In the genomic region with DNA sequence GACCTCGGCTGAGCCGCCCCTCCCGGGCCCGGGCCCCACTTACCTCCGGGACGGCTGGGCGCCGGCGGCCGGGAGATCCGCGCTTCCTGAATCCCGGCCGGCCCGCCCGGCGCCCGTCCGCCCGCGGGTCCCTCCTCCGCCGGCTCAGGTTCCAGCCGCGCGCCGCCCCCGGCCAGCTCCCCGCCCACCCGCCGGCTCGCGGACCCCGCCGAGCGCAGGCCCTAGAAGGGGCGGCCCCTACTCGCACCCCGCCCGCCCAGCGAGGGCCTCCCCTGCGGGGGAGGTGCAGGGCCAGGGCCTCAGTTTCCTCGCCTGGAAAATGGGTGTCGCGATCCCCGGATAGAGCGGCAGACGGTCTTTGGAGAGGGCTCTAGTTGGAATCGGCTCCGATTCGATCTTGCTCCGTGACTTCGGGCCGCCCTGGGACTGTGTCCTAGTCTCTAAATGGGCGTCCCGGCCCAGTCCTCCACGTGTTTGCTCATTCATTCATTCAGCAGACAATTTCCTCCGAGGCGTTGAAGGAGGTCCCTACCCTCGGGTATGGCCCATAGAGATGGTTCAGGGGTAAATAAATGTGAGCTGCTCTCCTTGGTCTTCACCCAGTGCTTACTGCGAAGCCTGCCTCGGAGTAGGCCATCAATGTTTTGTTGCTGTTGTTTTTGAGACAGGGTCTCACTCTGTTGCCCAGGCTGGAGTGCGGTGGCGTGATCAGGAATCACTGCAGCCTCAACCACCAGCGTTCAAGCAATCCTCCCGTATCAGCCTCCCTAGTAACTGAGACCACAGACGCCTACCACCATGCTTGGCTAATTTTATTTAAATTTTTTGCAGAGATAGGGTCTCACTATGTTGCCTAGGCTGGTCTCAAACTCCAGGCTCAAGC, we compare ENCODE assay signal across 9 cellular contexts. TPM values are rescaled to one million over a fixed set of nuclear protein-coding genes. Genes with fewer than 3 reads are reported as not detected.
DNase-seq lines count a peak whose midpoint lies in the region; ATAC-seq and TF ChIP-seq lines count a peak whose summit lies in the region.
"Had no signal": no experiment of that assay in that cellular context is flagged by ENCODE, and none has a peak within 500 bp of the region (broad histone marks: within the 10 kb centered on the region; RNA-seq: fewer than 3 reads in every experiment).

A gene (minus strand): TSS at position 92 of the 883 bp plus-strand sequence. CDS start 18,602 bp downstream, outside the sequence.

- no peak within 1 kb of the TSS for H3K9ac ChIP-seq in skeletal muscle tissue (ENCODE audit: low read depth in 1 of 3, low read length in 3 of 3)

- H3K9me3 ChIP-seq in HAP-1 = no peaks in the 10 kb centered on the region
- H3K9me3 ChIP-seq in iPS-18c (ENCODE audit: control insufficient read depth, insufficient read depth, low read length) = no peaks in the 10 kb centered on the region
- H3K9me3 ChIP-seq in skeletal muscle tissue (ENCODE audit: control insufficient read depth in 3 of 3, low read length in 3 of 3) = no peaks in the 10 kb centered on the region

- peaks cover 57% of the 10 kb centered on the region for H3K27me3 Mint-ChIP-seq in brain
- peaks cover 13% of the 10 kb centered on the region for H3K27me3 Mint-ChIP-seq in activated naive CD4-positive, alpha-beta T cell treated with anti-CD3 and anti-CD28 coated beads for 36 hours (ENCODE audit: low read depth)

- no peak within 1 kb of the TSS for H3K27ac ChIP-seq in skeletal muscle tissue (ENCODE audit: low read depth, low read length)
- H3K27ac ChIP-seq: VCaP had no signal

- peak within 1 kb of the TSS in 4 of 5 experiments; percentile 43 to 82 (median 65) for H3K4me3 Mint-ChIP-seq in brain
- no peak within 1 kb of the TSS for H3K4me3 Mint-ChIP-seq in activated naive CD4-positive, alpha-beta T cell treated with anti-CD3 and anti-CD28 coated beads for 36 hours

- H3K4me1 Mint-ChIP-seq in brain = peaks cover 4% of the 10 kb centered on the region
- H3K4me1 Mint-ChIP-seq in activated naive CD4-positive, alpha-beta T cell treated with anti-CD3 and anti-CD28 coated beads for 36 hours (ENCODE audit: low read depth) = peaks cover 4% of the 10 kb centered on the region

- TF ChIP-seq CTCF in brain (conservative IDR thresholded peaks at IDR 0.05) = no peak

- H3K4me3 ChIP-seq in HAP-1 = peak within 1 kb of the TSS; percentile 64
- peak within 1 kb of the TSS; percentile 60 for H3K4me3 ChIP-seq in iPS-18c (ENCODE audit: insufficient read depth, low read depth, low read length)
- peak within 1 kb of the TSS in 2 of 3 donors; percentile 14 to 38 for H3K4me3 ChIP-seq in skeletal muscle tissue (ENCODE audit: low read length in 3 of 3)

- H3K4me1 ChIP-seq in HAP-1 (0 out of 2 replicates have a peak, but pooled peaks cover 2% of the 10 kb centered on the region), skeletal muscle tissue (ENCODE audit: control insufficient read depth in 3 of 3, insufficient read depth in 3 of 3, low read length in 3 of 3) (no peaks in the 10 kb centered on the region)

- intact Hi-C loops in activated naive CD4-positive, alpha-beta T cell treated with anti-CD3 and anti-CD28 coated beads for 36 hours (cut with micrococcal nuclease) = no loop called here

- ATAC-seq in GM19463 (IDR thresholded peaks at IDR 0.05; ENCODE audit: unreplicated experiment) (no peak), GM21381 (IDR thresholded peaks at IDR 0.05; ENCODE audit: unreplicated experiment) (no peak)

- H3K27me3 ChIP-seq in HAP-1 (ENCODE audit: low read depth) (no peaks in the 10 kb centered on the region), skeletal muscle tissue (ENCODE audit: control insufficient read depth in 3 of 3, insufficient read depth in 3 of 3, low read length in 3 of 3) (peaks cover 19 to 37% (median 21%) of the 10 kb centered on the region in 3 donors)

- CTCF ChIA-PET in activated naive CD4-positive, alpha-beta T cell treated with anti-CD3 and anti-CD28 coated beads for 36 hours (lab: Charles Lee) = interaction anchor here (1.7 kb wide), 1 partner anchor 12 kb away, joined by 4 read pairs; no protein-coding TSS in a partner anchor

- in situ Hi-C loops in HAP-1 (cut with MboI; ENCODE audit: low sequenced_read_pairs) = no loop called here

- no peak within 1 kb of the TSS for H3K27ac Mint-ChIP-seq in brain
- no peak within 1 kb of the TSS for H3K27ac Mint-ChIP-seq in activated naive CD4-positive, alpha-beta T cell treated with anti-CD3 and anti-CD28 coated beads for 36 hours

- H3K9me3 Mint-ChIP-seq in brain = peaks cover 0 to 4% (median 0%) of the 10 kb centered on the region in 5 experiments
- no peaks in the 10 kb centered on the region for H3K9me3 Mint-ChIP-seq in activated naive CD4-positive, alpha-beta T cell treated with anti-CD3 and anti-CD28 coated beads for 36 hours

- H3K36me3 ChIP-seq in HAP-1 (replicated peaks) (no peaks in the 10 kb centered on the region), skeletal muscle tissue (ENCODE audit: control insufficient read depth in 3 of 3, insufficient read depth in 3 of 3, low read length in 3 of 3) (no peaks in the 10 kb centered on the region)

- no peaks in the 10 kb centered on the region for H3K36me3 Mint-ChIP-seq in brain
- no peaks in the 10 kb centered on the region for H3K36me3 Mint-ChIP-seq in activated naive CD4-positive, alpha-beta T cell treated with anti-CD3 and anti-CD28 coated beads for 36 hours (ENCODE audit: low read depth)

- DNase-seq in HAP-1 (ENCODE audit: low spot score in 2 of 2) (peak; percentile 31 to 72), NCI-H2196 treated with DMSO at 0.1 percent for 48 hours (lab: John Stamatoyannopoulos, UW; ENCODE audit: unreplicated experiment) (no peak)
- no peak for DNase-seq in activated naive CD4-positive, alpha-beta T cell treated with anti-CD3 and anti-CD28 coated beads for 36 hours

RNA-seq across cellular contexts. Expression of the gene that starts here (rescaled TPM):
- polyA plus RNA-seq in brain (ENCODE audit: insufficient read depth, low read depth, low replicate concordance) = 0.14 TPM
- 0.52 TPM for total RNA-seq in skeletal muscle tissue
- total RNA-seq in activated naive CD4-positive, alpha-beta T cell treated with anti-CD3 and anti-CD28 coated beads for 36 hours = not detected

Comparison
In these comparisons a context has a peak if more than half of its experiments do, and no peak if none do; other contexts are left out.
1. DNase-seq: peak in HAP-1 (2 of 2); none in activated naive CD4-positive, alpha-beta T cell treated with anti-CD3 and anti-CD28 coated beads for 36 hours (single experiment) and NCI-H2196 treated with DMSO at 0.1 percent for 48 hours (single experiment).
2. Peak in every context shown above with its lines, with median percentiles within 50 percentile points of each other: H3K4me3 ChIP-seq.